ENCODE assay signal across 16 cellular contexts in the genomic region with DNA sequence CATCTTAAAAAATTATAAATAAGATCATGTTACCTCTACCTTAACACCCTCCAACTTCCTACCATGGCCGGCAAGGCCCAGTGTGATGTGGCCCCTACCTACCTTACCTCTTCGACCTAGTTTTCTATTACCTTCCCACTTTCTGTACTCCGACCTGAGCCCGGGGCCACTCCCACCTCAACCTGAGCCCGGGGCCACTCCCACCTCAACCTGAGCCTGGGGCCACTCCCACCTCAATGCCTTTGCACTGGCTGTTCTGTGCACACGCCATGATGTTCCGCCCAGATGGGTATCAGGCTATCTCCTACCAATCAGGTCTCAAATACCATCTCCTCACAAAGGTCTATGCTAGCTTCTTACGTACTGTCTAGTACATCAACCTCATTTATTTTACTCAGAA.
"Had no signal": no experiment of that assay in that cellular context is flagged by ENCODE, and none has a peak within 500 bp of the region (broad histone marks: within the 10 kb centered on the region; RNA-seq: fewer than 3 reads in every experiment).

No MANE protein-coding gene starts in this region.

- H2AFZ ChIP-seq: parathyroid adenoma had no signal

- H3K9me3 Mint-ChIP-seq: activated CD8-positive, alpha-beta T cell treated with anti-CD3 and anti-CD28 coated beads for 36 hours; activated naive CD4-positive, alpha-beta T cell treated with anti-CD3 and anti-CD28 coated beads, Interleukin-2, amount 50 U/mL, for 72 hours; activated T-cell treated with anti-CD3 and anti-CD28 coated beads, Interleukin-2, amount 50 U/mL, for 4 hours; naive thymus-derived CD8-positive, alpha-beta T cell had no signal

- H3K9ac ChIP-seq: parathyroid adenoma had no signal

- H3K27ac ChIP-seq: left ventricle myocardium inferior, neutrophil, parathyroid adenoma, suprapubic skin, upper lobe of right lung, VCaP had no signal

- H3K4me3 ChIP-seq: left ventricle myocardium inferior, suprapubic skin, upper lobe of right lung had no signal

- H3K79me2 ChIP-seq: parathyroid adenoma had no signal

- H3K27ac Mint-ChIP-seq: activated CD4-positive, alpha-beta T cell treated with anti-CD3 and anti-CD28 coated beads for 36 hours; activated CD8-positive, alpha-beta T cell treated with anti-CD3 and anti-CD28 coated beads for 36 hours; activated naive CD4-positive, alpha-beta T cell treated with anti-CD3 and anti-CD28 coated beads, Interleukin-2, amount 50 U/mL, for 72 hours had no signal

- H3K4me1 ChIP-seq: left ventricle myocardium inferior, parathyroid adenoma, suprapubic skin, upper lobe of right lung had no signal

- H3K27me3 Mint-ChIP-seq: activated CD4-positive, alpha-beta T cell treated with anti-CD3 and anti-CD28 coated beads for 36 hours; activated CD8-positive, alpha-beta T cell treated with anti-CD3 and anti-CD28 coated beads for 36 hours; naive thymus-derived CD8-positive, alpha-beta T cell had no signal

- H3K9me3 ChIP-seq: left ventricle myocardium inferior, neutrophil, suprapubic skin, upper lobe of right lung had no signal

- H3K4me3 Mint-ChIP-seq: activated CD4-positive, alpha-beta T cell treated with anti-CD3 and anti-CD28 coated beads for 36 hours; activated CD8-positive, alpha-beta T cell treated with anti-CD3 and anti-CD28 coated beads for 36 hours; activated T-cell treated with anti-CD3 and anti-CD28 coated beads, Interleukin-2, amount 50 U/mL, for 4 hours; naive thymus-derived CD8-positive, alpha-beta T cell had no signal

- DNase-seq: activated CD4-positive, alpha-beta T cell treated with anti-CD3 and anti-CD28 coated beads for 36 hours; activated CD8-positive, alpha-beta T cell treated with anti-CD3 and anti-CD28 coated beads for 36 hours; activated effector memory CD4-positive, alpha-beta T cell treated with Interleukin-2 at 50 U/mL for 16 hours; activated T-cell treated with anti-CD3 and anti-CD28 coated beads, Interleukin-2, amount 50 U/mL, for 4 hours; kidney; left ventricle myocardium inferior; naive thymus-derived CD8-positive, alpha-beta T cell; retina; stimulated activated naive CD4-positive, alpha-beta T cell treated with Interleukin-2 at 50 U/mL for 16 hours; upper lobe of right lung had no signal

- H3K27me3 ChIP-seq: neutrophil, suprapubic skin, upper lobe of right lung had no signal

- ATAC-seq: activated CD4-positive, alpha-beta T cell treated with anti-CD3 and anti-CD28 coated beads for 36 hours; activated CD8-positive, alpha-beta T cell treated with anti-CD3 and anti-CD28 coated beads for 36 hours; activated naive CD4-positive, alpha-beta T cell treated with anti-CD3 and anti-CD28 coated beads, Interleukin-2, amount 50 U/mL, for 72 hours; activated T-cell treated with anti-CD3 and anti-CD28 coated beads, Interleukin-2, amount 50 U/mL, for 4 hours; esophagus mucosa; naive thymus-derived CD8-positive, alpha-beta T cell; upper lobe of right lung had no signal
